Comparison of ENCODE assay signal across 1 cellular context in the genomic region with DNA sequence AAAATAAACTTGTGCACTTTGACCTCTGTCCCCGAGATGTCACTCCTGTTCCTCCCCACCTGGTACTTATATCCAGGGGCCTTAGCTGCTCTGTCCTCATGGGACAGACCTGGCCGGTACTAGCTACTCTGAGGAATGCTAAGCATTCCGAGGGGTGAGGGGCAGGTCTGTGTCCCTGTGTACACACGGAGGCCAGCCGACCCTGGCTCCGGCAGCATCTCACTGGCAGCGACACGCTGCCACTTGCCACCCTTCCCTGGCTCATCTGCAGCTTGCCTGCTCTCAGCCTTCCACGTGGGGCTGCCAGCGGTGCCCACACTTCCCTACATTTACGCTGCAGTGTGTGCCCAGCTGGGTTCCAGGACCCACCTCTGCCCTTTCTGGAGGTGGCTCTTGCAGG.
TF ChIP-seq lines count a peak whose summit lies in the region.

No MANE protein-coding gene starts in this region.

TF ChIP-seq in H1, 55 proteins besides CTCF, POLR2A, EP300 and RAD21:
- no peak for TF ChIP-seq HDAC2 (IDR thresholded peaks at IDR 0.05; ENCODE audit: borderline replicate concordance in 1 of 2, low read depth in 2 of 2, low read length in 2 of 2)
- TF ChIP-seq TAF7 (optimal IDR thresholded peaks at IDR 0.05; ENCODE audit: borderline replicate concordance, low read depth, low read length), result no peak
- 0 out of 2 replicates have a peak, but pooled peaks have one; percentile 29 for TF ChIP-seq RXRA (IDR thresholded peaks at IDR 0.05; ENCODE audit: insufficient read depth, low read depth, low read length)
- peak; percentile 75 for TF ChIP-seq ASH2L (IDR thresholded peaks at IDR 0.05; ENCODE audit: low read length)
- peak; percentile 99 for TF ChIP-seq TEAD4 (IDR thresholded peaks at IDR 0.05; ENCODE audit: low read depth, low read length)
- peak; percentile 93 for TF ChIP-seq RBBP5 (IDR thresholded peaks at IDR 0.05; ENCODE audit: borderline replicate concordance, low read depth, low read length)
- peak; percentile 87 for TF ChIP-seq SP1 (IDR thresholded peaks at IDR 0.05; ENCODE audit: low read depth, low read length)
- peak; percentile 78 for TF ChIP-seq TCF12 (IDR thresholded peaks at IDR 0.05; ENCODE audit: low read depth, low read length)
- no peak for TF ChIP-seq SAP30 (IDR thresholded peaks at IDR 0.05; ENCODE audit: insufficient read depth, insufficient replicate concordance, low read length)
- TF ChIP-seq CHD2 (IDR thresholded peaks at IDR 0.05; ENCODE audit: low read length), result 0 out of 2 replicates have a peak, but pooled peaks have one; percentile 39
- 0 out of 4 replicates have a peak, but pooled peaks of 1 of the 2 experiments have one; percentile 35 for TF ChIP-seq SIN3A (conservative IDR thresholded peaks at IDR 0.05 in 1 of 2, IDR thresholded peaks at IDR 0.05 in 1 of 2; ENCODE audit: low read depth in 1 of 2, low read length in 2 of 2)
- TF ChIP-seq TAF1 (IDR thresholded peaks at IDR 0.05; ENCODE audit: low read depth, low read length), result peak; percentile 35; the same call in 1 of the 2 replicates
- 0 out of 2 replicates have a peak, but pooled peaks have one; percentile 21 for TF ChIP-seq CREB1 (IDR thresholded peaks at IDR 0.05)
- TF ChIP-seq MAX (IDR thresholded peaks at IDR 0.05), result peak; percentile 68
